15 cellular contexts compared by ENCODE assay signal in genomic region chr12:26116829-26117228, GRCh38. TPM values are rescaled to one million over a fixed set of nuclear protein-coding genes. Genes with fewer than 3 reads are reported as not detected.
DNase-seq lines count a peak whose midpoint lies in the region; TF ChIP-seq lines count a peak whose summit lies in the region.
"Had no signal": no experiment of that assay in that cellular context is flagged by ENCODE, and none has a peak within 500 bp of the region (broad histone marks: within the 10 kb centered on the region; RNA-seq: fewer than 3 reads in every experiment).

No MANE protein-coding gene starts in this region.

- peak overlapping the region; percentile 61; the same call in 1 of the 2 replicates for H3K27ac ChIP-seq in KMS-11
- peak overlapping the region; percentile 83 for H3K27ac ChIP-seq in suprapubic skin
- H3K27ac ChIP-seq: pancreas had no signal

- H3K9me3 ChIP-seq in suprapubic skin (no peaks in the 10 kb centered on the region), HAP-1 (no peaks in the 10 kb centered on the region)
- H3K9me3 ChIP-seq: pancreas had no signal

- no peak overlapping the region for H2AFZ ChIP-seq in KMS-11 (ENCODE audit: low read depth)

- no peaks in the 10 kb centered on the region for H3K27me3 ChIP-seq in KMS-11 (ENCODE audit: insufficient read depth, low read depth)
- no peaks in the 10 kb centered on the region for H3K27me3 ChIP-seq in suprapubic skin
- 0 out of 2 replicates have a peak, but pooled peaks cover 3% of the 10 kb centered on the region for H3K27me3 ChIP-seq in HAP-1 (ENCODE audit: low read depth)
- H3K27me3 ChIP-seq: pancreas had no signal

- DNase-seq in RPMI8226, result peak; percentile 72
- peak; percentile 41 for DNase-seq in globus pallidus (ENCODE audit: low spot score)
- no peak for DNase-seq in suprapubic skin (ENCODE audit: low spot score in 2 of 2)
- no peak for DNase-seq in HAP-1 (ENCODE audit: low spot score in 2 of 2)
- DNase-seq in NCI-H1694 (lab: John Stamatoyannopoulos, UW), result no peak
- DNase-seq in HPDE6-E6E7 (ENCODE audit: extremely low spot score), result no peak
- DNase-seq: activated CD4-positive, alpha-beta T cell treated with anti-CD3 and anti-CD28 coated beads, Interleukin-2, amount 10 ng/mL, durations not matched to agents 7 days and 5 days; CD4-positive, CD25-positive, alpha-beta regulatory T cell; dermis blood vessel endothelial cell; NCI-H2081; NCI-H82; pancreas; SHP77 had no signal

- no peak for TF ChIP-seq EP300 in suprapubic skin (IDR thresholded peaks at IDR 0.05)

- H3K79me2 ChIP-seq in KMS-11 (ENCODE audit: insufficient read depth, low read depth), result peaks cover 37% of the 10 kb centered on the region

- peak overlapping the region; percentile 62 for H3K4me2 ChIP-seq in KMS-11

- TF ChIP-seq CTCF in KMS-11 (conservative IDR thresholded peaks at IDR 0.05; ENCODE audit: low read depth, low read length) (no peak), suprapubic skin (IDR thresholded peaks at IDR 0.05) (no peak)

- H3K4me1 ChIP-seq in KMS-11 (ENCODE audit: low read depth, poor library complexity, severe bottlenecking) (peaks cover 75% of the 10 kb centered on the region), suprapubic skin (peaks cover 52% of the 10 kb centered on the region), HAP-1 (peaks cover 14% of the 10 kb centered on the region)

- TF ChIP-seq POLR2A in suprapubic skin (IDR thresholded peaks at IDR 0.05), result no peak

- in situ Hi-C loops in HAP-1 (cut with MboI; ENCODE audit: low sequenced_read_pairs), result loop anchor here (25.0 kb wide), 1 partner anchor 520 kb away; no protein-coding TSS in a partner anchor

- H4K20me1 ChIP-seq in KMS-11 (ENCODE audit: insufficient read depth), result no peaks in the 10 kb centered on the region

- no peaks in the 10 kb centered on the region for H3K36me3 ChIP-seq in KMS-11 (ENCODE audit: insufficient read depth)
- no peaks in the 10 kb centered on the region for H3K36me3 ChIP-seq in suprapubic skin
- H3K36me3 ChIP-seq in HAP-1 (replicated peaks), result no peaks in the 10 kb centered on the region
- H3K36me3 ChIP-seq: pancreas had no signal

- 5% methylated on average over 2 of the region's 2 CpGs for WGBS in suprapubic skin

- H3K9ac ChIP-seq in KMS-11, result peak overlapping the region; percentile 29; the same call in 1 of the 2 replicates

- no peak overlapping the region for H3K4me3 ChIP-seq in KMS-11 (IDR thresholded peaks at IDR 0.05; ENCODE audit: insufficient read depth, low read depth, low read length)
- H3K4me3 ChIP-seq in suprapubic skin, result no peak overlapping the region
- no peak overlapping the region for H3K4me3 ChIP-seq in HAP-1
- H3K4me3 ChIP-seq: pancreas had no signal

RNA-seq across cellular contexts. Expression of gene BHLHE41, which starts 8.0 kb away (rescaled TPM):
- 1 to 10 TPM; 2.5 to 7.2 (median 5.6) TPM for total RNA-seq in suprapubic skin
- total RNA-seq: activated CD4-positive, alpha-beta T cell treated with anti-CD3 and anti-CD28 coated beads, Interleukin-2, amount 10 ng/mL, durations not matched to agents 7 days and 5 days; activated T-helper 1 cell treated with anti-CD3 and anti-CD28 coated beads, Interleukin-12 subunit alpha, Interleukin-12 subunit beta, Interleukin-2, Interleukin-4 antibody, amounts not matched to agents 30 ng/mL and 10 ng/mL and 1 ng/mL, durations not matched to agents 14 hours and 24 hours and 36 hours; CD4-positive, CD25-positive, alpha-beta regulatory T cell had no signal

Comparison
In these comparisons a context has a peak if more than half of its experiments do, and no peak if none do; other contexts are left out.
1. DNase-seq: peak in RPMI8226 (single experiment) and globus pallidus (single experiment); none in suprapubic skin (0 of 2), HAP-1 (0 of 2), NCI-H1694 (single experiment) and HPDE6-E6E7 (single experiment).